1 cellular context compared by ENCODE assay signal in genomic region chr18:8936646-8937045, GRCh38.
TF ChIP-seq lines count a peak whose summit lies in the region.

No MANE protein-coding gene starts in this region.

TF ChIP-seq in K562, 482 proteins besides CTCF, POLR2A, EP300 and RAD21:
- peak; percentile 42; the same call in 1 of the 2 replicates for TF ChIP-seq ZNF592 (IDR thresholded peaks at IDR 0.05)
- TF ChIP-seq, protein P1, sequence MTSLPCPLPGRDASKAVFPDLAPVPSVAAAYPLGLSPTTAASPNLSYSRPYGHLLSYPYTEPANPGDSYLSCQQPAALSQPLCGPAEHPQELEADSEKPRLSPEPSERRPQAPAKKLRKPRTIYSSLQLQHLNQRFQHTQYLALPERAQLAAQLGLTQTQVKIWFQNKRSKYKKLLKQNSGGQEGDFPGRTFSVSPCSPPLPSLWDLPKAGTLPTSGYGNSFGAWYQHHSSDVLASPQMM (CRISPR knock-in tag; IDR thresholded peaks at IDR 0.05): no peak
- no peak for TF ChIP-seq ZNF655 (CRISPR knock-in tag; IDR thresholded peaks at IDR 0.05)
- TF ChIP-seq MEIS2 (IDR thresholded peaks at IDR 0.05; ENCODE audit: partially characterized antibody): peak; percentile 64
- TF ChIP-seq TEAD4 (IDR thresholded peaks at IDR 0.05; ENCODE audit: low read length): 0 out of 2 replicates have a peak, but pooled peaks have one; percentile 21
- no peak for TF ChIP-seq TEAD4 (CRISPR knock-in tag; IDR thresholded peaks at IDR 0.05; ENCODE audit: borderline replicate concordance)
- TF ChIP-seq SMARCE1 (IDR thresholded peaks at IDR 0.05): peak; percentile 17; the same call in 1 of the 2 replicates
- peak; percentile 91 for TF ChIP-seq C11orf30 (IDR thresholded peaks at IDR 0.05; ENCODE audit: low read depth)
- no peak for TF ChIP-seq LARP7 (IDR thresholded peaks at IDR 0.05)
- no peak for TF ChIP-seq KLF1 (tag; IDR thresholded peaks at IDR 0.05)
- TF ChIP-seq KDM1A (IDR thresholded peaks at IDR 0.05): peak; percentile 19 to 36; a peak in 1 of 4 replicates
- 0 out of 2 replicates have a peak, but pooled peaks have one; percentile 33 for TF ChIP-seq SMARCA4 (IDR thresholded peaks at IDR 0.05)
- TF ChIP-seq, protein P2, sequence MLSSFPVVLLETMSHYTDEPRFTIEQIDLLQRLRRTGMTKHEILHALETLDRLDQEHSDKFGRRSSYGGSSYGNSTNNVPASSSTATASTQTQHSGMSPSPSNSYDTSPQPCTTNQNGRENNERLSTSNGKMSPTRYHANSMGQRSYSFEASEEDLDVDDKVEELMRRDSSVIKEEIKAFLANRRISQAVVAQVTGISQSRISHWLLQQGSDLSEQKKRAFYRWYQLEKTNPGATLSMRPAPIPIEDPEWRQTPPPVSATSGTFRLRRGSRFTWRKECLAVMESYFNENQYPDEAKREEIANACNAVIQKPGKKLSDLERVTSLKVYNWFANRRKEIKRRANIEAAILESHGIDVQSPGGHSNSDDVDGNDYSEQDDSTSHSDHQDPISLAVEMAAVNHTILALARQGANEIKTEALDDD (IDR thresholded peaks at IDR 0.05): peak; percentile 40; the same call in 1 of the 2 replicates
- TF ChIP-seq, protein P3, sequence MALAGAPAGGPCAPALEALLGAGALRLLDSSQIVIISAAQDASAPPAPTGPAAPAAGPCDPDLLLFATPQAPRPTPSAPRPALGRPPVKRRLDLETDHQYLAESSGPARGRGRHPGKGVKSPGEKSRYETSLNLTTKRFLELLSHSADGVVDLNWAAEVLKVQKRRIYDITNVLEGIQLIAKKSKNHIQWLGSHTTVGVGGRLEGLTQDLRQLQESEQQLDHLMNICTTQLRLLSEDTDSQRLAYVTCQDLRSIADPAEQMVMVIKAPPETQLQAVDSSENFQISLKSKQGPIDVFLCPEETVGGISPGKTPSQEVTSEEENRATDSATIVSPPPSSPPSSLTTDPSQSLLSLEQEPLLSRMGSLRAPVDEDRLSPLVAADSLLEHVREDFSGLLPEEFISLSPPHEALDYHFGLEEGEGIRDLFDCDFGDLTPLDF (CRISPR knock-in tag; IDR thresholded peaks at IDR 0.05): no peak
- TF ChIP-seq FOXK2 (conservative IDR thresholded peaks at IDR 0.05 in 1 of 2, IDR thresholded peaks at IDR 0.05 in 1 of 2; ENCODE audit: low read depth in 2 of 2): 0 out of 4 replicates have a peak, but pooled peaks have one; percentile 12 to 13
- TF ChIP-seq MAFF (IDR thresholded peaks at IDR 0.05; ENCODE audit: low read length): peak; percentile 51; the same call in 1 of the 2 replicates
- TF ChIP-seq, protein P4, sequence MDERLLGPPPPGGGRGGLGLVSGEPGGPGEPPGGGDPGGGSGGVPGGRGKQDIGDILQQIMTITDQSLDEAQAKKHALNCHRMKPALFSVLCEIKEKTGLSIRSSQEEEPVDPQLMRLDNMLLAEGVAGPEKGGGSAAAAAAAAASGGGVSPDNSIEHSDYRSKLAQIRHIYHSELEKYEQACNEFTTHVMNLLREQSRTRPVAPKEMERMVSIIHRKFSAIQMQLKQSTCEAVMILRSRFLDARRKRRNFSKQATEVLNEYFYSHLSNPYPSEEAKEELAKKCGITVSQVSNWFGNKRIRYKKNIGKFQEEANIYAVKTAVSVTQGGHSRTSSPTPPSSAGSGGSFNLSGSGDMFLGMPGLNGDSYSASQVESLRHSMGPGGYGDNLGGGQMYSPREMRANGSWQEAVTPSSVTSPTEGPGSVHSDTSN (CRISPR knock-in tag; IDR thresholded peaks at IDR 0.05; ENCODE audit: low read depth): no peak
- TF ChIP-seq, protein P4 (tag; conservative IDR thresholded peaks at IDR 0.05; ENCODE audit: low read depth): peak; percentile 46
- TF ChIP-seq ZNF12 (CRISPR knock-in tag; IDR thresholded peaks at IDR 0.05): no peak
- TF ChIP-seq NR2C1 (IDR thresholded peaks at IDR 0.05): no peak
- 0 out of 2 replicates have a peak, but pooled peaks have one; percentile 24 for TF ChIP-seq NR2C1 (tag; IDR thresholded peaks at IDR 0.05)
- TF ChIP-seq MTA3 (IDR thresholded peaks at IDR 0.05; ENCODE audit: borderline replicate concordance): no peak
- TF ChIP-seq TRIM25 (IDR thresholded peaks at IDR 0.05; ENCODE audit: borderline replicate concordance): no peak
- TF ChIP-seq ZNF316 (IDR thresholded peaks at IDR 0.05): peak; percentile 94
- 0 out of 2 replicates have a peak, but pooled peaks have one; percentile 45 for TF ChIP-seq DPF2 (IDR thresholded peaks at IDR 0.05)
- peak; percentile 38; the same call in 1 of the 2 replicates for TF ChIP-seq ARID1B (IDR thresholded peaks at IDR 0.05)
- no peak for TF ChIP-seq RBM25 (IDR thresholded peaks at IDR 0.05; ENCODE audit: low read depth, low read length, severe bottlenecking)
- TF ChIP-seq HSF4 (CRISPR knock-in tag; IDR thresholded peaks at IDR 0.05; ENCODE audit: borderline replicate concordance): 0 out of 2 replicates have a peak, but pooled peaks have one; percentile 31
- TF ChIP-seq MAFG (tag; conservative IDR thresholded peaks at IDR 0.05): peak; percentile 86
- peak; percentile 41; the same call in 1 of the 2 replicates for TF ChIP-seq CBFA2T3 (IDR thresholded peaks at IDR 0.05)
